Comparison of ENCODE assay signal across 8 cellular contexts in the genomic region with DNA sequence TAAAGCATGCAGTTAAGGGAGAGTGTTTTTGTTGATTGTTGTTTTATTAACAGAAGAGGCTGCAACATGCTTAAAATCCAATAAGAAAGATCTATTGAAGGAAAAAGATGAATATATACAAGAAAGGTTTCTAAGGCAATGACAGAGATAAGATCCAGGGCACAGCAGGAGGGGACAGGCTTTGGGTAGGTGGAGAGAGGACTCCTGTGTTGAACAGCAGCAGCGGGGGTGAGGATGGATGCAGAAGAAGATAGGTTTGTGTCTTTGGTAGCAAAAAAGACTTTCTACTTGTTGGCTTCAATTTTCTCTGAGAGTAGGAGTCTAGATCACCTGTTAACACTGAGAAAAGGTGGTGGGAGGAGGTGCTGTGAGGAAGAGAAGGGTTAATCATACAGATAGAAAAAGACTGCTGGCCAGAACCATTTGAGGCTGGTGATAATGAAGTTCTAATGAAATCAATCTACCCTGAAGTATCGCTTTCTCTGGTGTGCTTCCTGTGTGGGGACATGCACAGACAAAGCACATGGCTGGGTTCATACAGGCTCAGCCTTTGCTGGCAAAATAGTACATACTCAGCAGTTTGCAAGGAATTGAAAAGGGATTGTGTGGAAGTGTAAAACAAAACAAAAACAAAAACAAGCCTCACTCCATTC. TPM values are rescaled to one million over a fixed set of nuclear protein-coding genes. Genes with fewer than 3 reads are reported as not detected.
DNase-seq lines count a peak whose midpoint lies in the region; ATAC-seq and TF ChIP-seq lines count a peak whose summit lies in the region.

No MANE protein-coding gene starts in this region.

- H3K36me3 ChIP-seq in suprapubic skin (no peaks in the 10 kb centered on the region), stomach (no peaks in the 10 kb centered on the region)

- H3K4me3 Mint-ChIP-seq in activated CD4-positive, alpha-beta T cell treated with anti-CD3 and anti-CD28 coated beads, Interleukin-2, amount 10 ng/mL, durations not matched to agents 7 days and 5 days, result no peak overlapping the region
- no peak overlapping the region for H3K4me3 Mint-ChIP-seq in WTC11

- H3K9me3 ChIP-seq in suprapubic skin (no peaks in the 10 kb centered on the region), stomach (no peaks in the 10 kb centered on the region)

- peak overlapping the region; percentile 50 for H3K27ac Mint-ChIP-seq in activated CD4-positive, alpha-beta T cell treated with anti-CD3 and anti-CD28 coated beads, Interleukin-2, amount 10 ng/mL, durations not matched to agents 7 days and 5 days
- peak overlapping the region; percentile 46 for H3K27ac Mint-ChIP-seq in WTC11

- H3K36me3 Mint-ChIP-seq in activated CD4-positive, alpha-beta T cell treated with anti-CD3 and anti-CD28 coated beads, Interleukin-2, amount 10 ng/mL, durations not matched to agents 7 days and 5 days (ENCODE audit: low read depth), result no peaks in the 10 kb centered on the region
- H3K36me3 Mint-ChIP-seq in WTC11, result no peaks in the 10 kb centered on the region

- no peak overlapping the region for H3K4me3 ChIP-seq in suprapubic skin
- no peak overlapping the region for H3K4me3 ChIP-seq in stomach

- TF ChIP-seq POLR2A in suprapubic skin (IDR thresholded peaks at IDR 0.05), result no peak
- TF ChIP-seq POLR2A in stomach (IDR thresholded peaks at IDR 0.05), result no peak

- 39% methylated on average over 2 of the region's 2 CpGs for WGBS in suprapubic skin
- WGBS in stomach, 5 donors, result 81 to 89% (median 86%) methylated on average over 2 of the region's 2 CpGs

- H3K27me3 ChIP-seq in suprapubic skin (no peaks in the 10 kb centered on the region), stomach (no peaks in the 10 kb centered on the region)

- DNase-seq in activated CD4-positive, alpha-beta T cell treated with anti-CD3 and anti-CD28 coated beads, Interleukin-2, amount 10 ng/mL, durations not matched to agents 7 days and 5 days, result no peak
- DNase-seq in activated CD4-positive, alpha-beta T cell treated with anti-CD3 and anti-CD28 coated beads for 4 hours, result no peak
- DNase-seq in WTC11 (ENCODE audit: low spot score) (no peak), suprapubic skin (ENCODE audit: low spot score in 2 of 2) (no peak), omental fat pad (ENCODE audit: low spot score) (no peak), NCI-H2029 (lab: John Stamatoyannopoulos, UW) (no peak), stomach (no peak)

- CTCF ChIA-PET in activated CD4-positive, alpha-beta T cell treated with anti-CD3 and anti-CD28 coated beads, Interleukin-2, amount 10 ng/mL, durations not matched to agents 7 days and 5 days (lab: Charles Lee), result interaction anchor here (0.6 to 1.5 kb wide), 2 partner anchors 34 to 346 kb away, joined by 3 read pairs; no protein-coding TSS in a partner anchor
- CTCF ChIA-PET in WTC11 (lab: Charles Lee), result no interaction called here

- peaks cover 2% of the 10 kb centered on the region for H3K27me3 Mint-ChIP-seq in activated CD4-positive, alpha-beta T cell treated with anti-CD3 and anti-CD28 coated beads, Interleukin-2, amount 10 ng/mL, durations not matched to agents 7 days and 5 days
- no peaks in the 10 kb centered on the region for H3K27me3 Mint-ChIP-seq in WTC11 (ENCODE audit: low read depth)

- ATAC-seq in HG02943 (IDR thresholded peaks at IDR 0.05; ENCODE audit: low read depth, unreplicated experiment) (peak; percentile 78), WTC11 (no peak), omental fat pad (ENCODE audit: low FRiP score) (no peak)

- peak overlapping the region; percentile 76 for H3K27ac ChIP-seq in suprapubic skin
- no peak overlapping the region for H3K27ac ChIP-seq in stomach

- peaks cover 11% of the 10 kb centered on the region for H3K4me1 Mint-ChIP-seq in activated CD4-positive, alpha-beta T cell treated with anti-CD3 and anti-CD28 coated beads, Interleukin-2, amount 10 ng/mL, durations not matched to agents 7 days and 5 days
- H3K4me1 Mint-ChIP-seq in WTC11, result peaks cover 36% of the 10 kb centered on the region

- TF ChIP-seq EP300 in suprapubic skin (IDR thresholded peaks at IDR 0.05), result no peak
- TF ChIP-seq EP300 in stomach (IDR thresholded peaks at IDR 0.05), result no peak

- POLR2A ChIA-PET in activated CD4-positive, alpha-beta T cell treated with anti-CD3 and anti-CD28 coated beads, Interleukin-2, amount 10 ng/mL, durations not matched to agents 7 days and 5 days (lab: Charles Lee), result no interaction called here
- POLR2A ChIA-PET in WTC11 (lab: Charles Lee), result no interaction called here

- peaks cover 59% of the 10 kb centered on the region for H3K4me1 ChIP-seq in suprapubic skin
- H3K4me1 ChIP-seq in stomach, result peaks cover 6 to 50% (median 25%) of the 10 kb centered on the region in 4 donors

- TF ChIP-seq CTCF in WTC11 (IDR thresholded peaks at IDR 0.05) (no peak), suprapubic skin (IDR thresholded peaks at IDR 0.05) (no peak), omental fat pad (IDR thresholded peaks at IDR 0.05) (no peak), stomach (IDR thresholded peaks at IDR 0.05) (no peak)

- H3K9me3 Mint-ChIP-seq in activated CD4-positive, alpha-beta T cell treated with anti-CD3 and anti-CD28 coated beads, Interleukin-2, amount 10 ng/mL, durations not matched to agents 7 days and 5 days, result no peaks in the 10 kb centered on the region
- no peaks in the 10 kb centered on the region for H3K9me3 Mint-ChIP-seq in WTC11

- intact Hi-C loops in stomach (cut with DNase I; ENCODE audit: low total_unique reads), result no loop called here

TF ChIP-seq in WTC11, 78 proteins besides CTCF, POLR2A, EP300 and RAD21:
- TF ChIP-seq, protein P1, sequence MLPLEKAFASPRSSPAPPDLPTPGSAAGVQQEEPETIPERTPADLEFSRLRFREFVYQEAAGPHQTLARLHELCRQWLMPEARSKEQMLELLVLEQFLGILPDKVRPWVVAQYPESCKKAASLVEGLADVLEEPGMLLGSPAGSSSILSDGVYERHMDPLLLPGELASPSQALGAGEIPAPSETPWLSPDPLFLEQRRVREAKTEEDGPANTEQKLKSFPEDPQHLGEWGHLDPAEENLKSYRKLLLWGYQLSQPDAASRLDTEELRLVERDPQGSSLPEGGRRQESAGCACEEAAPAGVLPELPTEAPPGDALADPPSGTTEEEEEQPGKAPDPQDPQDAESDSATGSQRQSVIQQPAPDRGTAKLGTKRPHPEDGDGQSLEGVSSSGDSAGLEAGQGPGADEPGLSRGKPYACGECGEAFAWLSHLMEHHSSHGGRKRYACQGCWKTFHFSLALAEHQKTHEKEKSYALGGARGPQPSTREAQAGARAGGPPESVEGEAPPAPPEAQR (CRISPR knock-in tag; IDR thresholded peaks at IDR 0.05), result no peak
- no peak for TF ChIP-seq ZNF121 (CRISPR knock-in tag; IDR thresholded peaks at IDR 0.05)
- no peak for TF ChIP-seq NR2C2 (CRISPR knock-in tag; IDR thresholded peaks at IDR 0.05)
- TF ChIP-seq CBFB (CRISPR knock-in tag; IDR thresholded peaks at IDR 0.05; ENCODE audit: low read depth), result no peak
- no peak for TF ChIP-seq EMX1 (CRISPR knock-in tag; IDR thresholded peaks at IDR 0.05)
- TF ChIP-seq, protein P2, sequence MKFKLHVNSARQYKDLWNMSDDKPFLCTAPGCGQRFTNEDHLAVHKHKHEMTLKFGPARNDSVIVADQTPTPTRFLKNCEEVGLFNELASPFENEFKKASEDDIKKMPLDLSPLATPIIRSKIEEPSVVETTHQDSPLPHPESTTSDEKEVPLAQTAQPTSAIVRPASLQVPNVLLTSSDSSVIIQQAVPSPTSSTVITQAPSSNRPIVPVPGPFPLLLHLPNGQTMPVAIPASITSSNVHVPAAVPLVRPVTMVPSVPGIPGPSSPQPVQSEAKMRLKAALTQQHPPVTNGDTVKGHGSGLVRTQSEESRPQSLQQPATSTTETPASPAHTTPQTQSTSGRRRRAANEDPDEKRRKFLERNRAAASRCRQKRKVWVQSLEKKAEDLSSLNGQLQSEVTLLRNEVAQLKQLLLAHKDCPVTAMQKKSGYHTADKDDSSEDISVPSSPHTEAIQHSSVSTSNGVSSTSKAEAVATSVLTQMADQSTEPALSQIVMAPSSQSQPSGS (CRISPR knock-in tag; IDR thresholded peaks at IDR 0.05; ENCODE audit: borderline replicate concordance, low read depth), result no peak
- no peak for TF ChIP-seq GABPB1 (CRISPR knock-in tag; IDR thresholded peaks at IDR 0.05)
- TF ChIP-seq OVOL2 (CRISPR knock-in tag; IDR thresholded peaks at IDR 0.05; ENCODE audit: borderline replicate concordance), result no peak
- TF ChIP-seq ZBTB21 (CRISPR knock-in tag; IDR thresholded peaks at IDR 0.05; ENCODE audit: borderline replicate concordance), result no peak
- TF ChIP-seq, protein P3, sequence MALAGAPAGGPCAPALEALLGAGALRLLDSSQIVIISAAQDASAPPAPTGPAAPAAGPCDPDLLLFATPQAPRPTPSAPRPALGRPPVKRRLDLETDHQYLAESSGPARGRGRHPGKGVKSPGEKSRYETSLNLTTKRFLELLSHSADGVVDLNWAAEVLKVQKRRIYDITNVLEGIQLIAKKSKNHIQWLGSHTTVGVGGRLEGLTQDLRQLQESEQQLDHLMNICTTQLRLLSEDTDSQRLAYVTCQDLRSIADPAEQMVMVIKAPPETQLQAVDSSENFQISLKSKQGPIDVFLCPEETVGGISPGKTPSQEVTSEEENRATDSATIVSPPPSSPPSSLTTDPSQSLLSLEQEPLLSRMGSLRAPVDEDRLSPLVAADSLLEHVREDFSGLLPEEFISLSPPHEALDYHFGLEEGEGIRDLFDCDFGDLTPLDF (CRISPR knock-in tag; IDR thresholded peaks at IDR 0.05), result no peak
- TF ChIP-seq MXD4 (CRISPR knock-in tag; IDR thresholded peaks at IDR 0.05; ENCODE audit: borderline replicate concordance), result no peak

RNA-seq across cellular contexts. Expression of a gene that starts 17.2 kb away (rescaled TPM):
- 1 to 10 TPM; 3.1 to 4.4 TPM for total RNA-seq in activated CD4-positive, alpha-beta T cell treated with anti-CD3 and anti-CD28 coated beads, Interleukin-2, amount 10 ng/mL, durations not matched to agents 7 days and 5 days
- total RNA-seq in WTC11 (2021) (102 to 132 TPM (median 105 TPM) in 3 replicates), suprapubic skin (1,000 to 10,000 TPM in 1 of 4 donors, 100 to 1,000 TPM in 3; 637 to 1,048 (median 751) TPM), omental fat pad (100 to 1,000 TPM; 126 to 371 (median 160) TPM), stomach (100 to 1,000 TPM; 153 to 623 (median 322) TPM)
- polyA plus RNA-seq in stomach, result 10 to 100 TPM; 16.3 to 68.6 (median 25.3) TPM

Comparison
In these comparisons a context has a peak if more than half of its experiments do, and no peak if none do; other contexts are left out.
1. RNA of a gene that starts 17.2 kb away (total RNA-seq): 637 to 1,048 TPM in suprapubic skin, 153 to 623 TPM in stomach, 126 to 371 TPM in omental fat pad and 102 to 132 TPM in WTC11; 3.1 to 4.4 TPM in activated CD4-positive, alpha-beta T cell treated with anti-CD3 and anti-CD28 coated beads, Interleukin-2, amount 10 ng/mL, durations not matched to agents 7 days and 5 days; every median in the first group is over 10 times any median in the second.